ENCODE assay signal across 19 cellular contexts in the genomic region with DNA sequence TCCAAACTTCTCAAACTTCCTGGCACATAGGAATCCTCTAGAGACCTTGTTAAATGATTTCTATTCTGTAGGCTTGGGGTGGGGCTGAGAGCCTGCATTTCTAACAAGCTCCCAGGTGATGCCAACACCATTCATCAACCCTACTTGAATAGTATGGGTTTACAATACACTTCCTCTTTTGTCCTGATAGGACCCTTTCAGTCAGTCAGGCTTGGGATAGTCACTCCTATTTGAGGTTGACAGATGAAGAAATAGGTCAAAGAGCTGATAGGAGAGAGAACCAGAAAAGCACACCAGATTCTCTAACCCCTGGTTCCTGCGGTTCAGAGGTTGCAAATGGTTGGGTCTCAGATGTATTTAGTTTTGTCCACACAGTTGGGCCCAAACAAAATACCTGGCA.
"Had no signal": no experiment of that assay in that cellular context is flagged by ENCODE, and none has a peak within 500 bp of the region (broad histone marks: within the 10 kb centered on the region; RNA-seq: fewer than 3 reads in every experiment).

No MANE protein-coding gene starts in this region.

- H3K27me3 ChIP-seq: gastroesophageal sphincter, hepatocyte, suprapubic skin, tibial artery had no signal

- H3K4me2 ChIP-seq: hepatocyte had no signal

- H3K36me3 ChIP-seq: gastroesophageal sphincter, spleen, suprapubic skin, tibial artery had no signal

- H3K4me3 ChIP-seq: gastroesophageal sphincter, hepatocyte, spleen, suprapubic skin, tibial artery had no signal

- H3K79me2 ChIP-seq: hepatocyte had no signal

- H3K9me3 ChIP-seq: gastroesophageal sphincter, spleen, suprapubic skin, tibial artery had no signal

- H2AFZ ChIP-seq: hepatocyte had no signal

- H3K27ac ChIP-seq: gastroesophageal sphincter, hepatocyte, spleen, suprapubic skin, tibial artery had no signal

- H3K4me1 ChIP-seq: gastroesophageal sphincter, spleen, suprapubic skin, tibial artery had no signal

- DNase-seq: activated CD4-positive, alpha-beta memory T cell treated with anti-CD3 and anti-CD28 coated beads, Interleukin-2, amount 10 ng/mL, durations not matched to agents 7 days and 5 days; activated CD4-positive, alpha-beta T cell treated with anti-CD3 and anti-CD28 coated beads for 1 hour; activated CD4-positive, alpha-beta T cell treated with anti-CD3 and anti-CD28 coated beads, Interleukin-2, amount 10 ng/mL, durations not matched to agents 7 days and 5 days; activated naive CD8-positive, alpha-beta T cell treated with anti-CD3 and anti-CD28 coated beads, Interleukin-2, amount 50 U/mL, for 24 hours; activated T-cell treated with anti-CD3 and anti-CD28 coated beads, Interleukin-2, amount 50 U/mL, for 48 hours; amygdala; caudate nucleus; cortex of kidney; islet precursor cell; left ventricle myocardium superior; midbrain; naive thymus-derived CD4-positive, alpha-beta T cell; right cardiac atrium; spleen; stimulated activated naive CD4-positive, alpha-beta T cell; tibial artery had no signal
